ENCODE assay signal across 8 cellular contexts in genomic region chr19:21835429-21835809, GRCh38.
DNase-seq lines count a peak whose midpoint lies in the region; ATAC-seq and TF ChIP-seq lines count a peak whose summit lies in the region.

No MANE protein-coding gene starts in this region.

- peak overlapping the region; percentile 89 for H3K27ac ChIP-seq in SK-N-MC

- ATAC-seq in GM18870 (IDR thresholded peaks at IDR 0.05; ENCODE audit: unreplicated experiment), result peak; percentile 4
- no peak for ATAC-seq in HG03097 (IDR thresholded peaks at IDR 0.05; ENCODE audit: low FRiP score, unreplicated experiment)

- peak overlapping the region; percentile 76 for H3K9ac ChIP-seq in SK-N-MC (ENCODE audit: insufficient read length)

- TF ChIP-seq CTCF in fibroblast of pulmonary artery (IDR thresholded peaks at IDR 0.05; ENCODE audit: low read length, missing control alignments), result no peak
- TF ChIP-seq CTCF in retinal pigment epithelial cell (conservative IDR thresholded peaks at IDR 0.05; ENCODE audit: low read depth, low read length), result no peak

- H3K36me3 ChIP-seq in SK-N-MC (ENCODE audit: insufficient read depth, low read length), result peaks cover 39% of the 10 kb centered on the region

- DNase-seq in SK-N-MC (ENCODE audit: low read depth, low spot score) (no peak), fibroblast of pulmonary artery (ENCODE audit: low read depth) (no peak), retinal pigment epithelial cell (ENCODE audit: low read depth) (no peak), SW 1271 (lab: John Stamatoyannopoulos, UW) (no peak), NCI-H526 (lab: John Stamatoyannopoulos, UW) (no peak), NCI-H1092 (lab: John Stamatoyannopoulos, UW) (no peak)

- H3K4me3 ChIP-seq in SK-N-MC (peak overlapping the region; percentile 82), fibroblast of pulmonary artery (replicated peaks; ENCODE audit: low read depth, low read length) (peak overlapping the region; percentile 63), retinal pigment epithelial cell (ENCODE audit: low read length) (peak overlapping the region; percentile 87)

- H3K9me3 ChIP-seq in SK-N-MC (ENCODE audit: low read depth, low read length), result no peaks in the 10 kb centered on the region; the same call in 1 of the 2 replicates
